Comparison of ENCODE assay signal across 8 cellular contexts in the genomic region with DNA sequence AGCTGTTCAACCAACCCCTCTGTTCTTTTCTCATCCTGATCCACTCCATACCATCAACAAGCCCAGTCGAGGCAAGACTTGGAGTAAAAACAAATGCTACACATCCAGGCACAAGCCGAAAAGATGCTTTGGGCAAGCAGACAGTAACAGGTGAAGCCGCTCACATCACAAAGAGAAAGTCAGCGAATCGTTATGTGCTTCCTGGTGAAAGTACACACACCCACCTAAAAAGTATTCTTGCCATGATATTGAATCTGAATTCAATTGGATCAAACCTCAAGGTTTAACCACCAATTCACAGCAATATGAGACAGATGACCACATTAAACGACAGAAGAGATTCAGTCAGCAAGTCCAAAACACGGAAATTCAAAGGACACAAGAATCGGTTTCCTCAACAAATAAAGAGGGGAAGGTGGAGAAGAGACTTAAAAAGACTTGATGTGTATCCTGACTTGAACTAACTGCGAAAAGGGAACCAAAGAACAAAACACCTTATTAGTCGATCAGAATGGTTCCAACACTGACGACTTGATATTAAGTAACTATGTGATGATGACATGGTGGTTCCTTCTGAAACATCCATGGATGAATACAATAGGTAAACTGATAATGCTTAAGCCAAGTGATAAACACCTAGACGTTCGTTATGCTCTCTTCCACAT. TPM values are rescaled to one million over a fixed set of nuclear protein-coding genes. Genes with fewer than 3 reads are reported as not detected.
A peak's percentile ranks its signal among the peaks of the same experiment; 100 is the strongest.
DNase-seq lines count a peak whose midpoint lies in the region; ATAC-seq, FAIRE-seq and TF ChIP-seq lines count a peak whose summit lies in the region.

No MANE protein-coding gene starts in this region.

- peaks cover 17% of the 10 kb centered on the region for H3K4me1 ChIP-seq in astrocyte (ENCODE audit: insufficient read depth, low read length)

- no peak for ATAC-seq in stimulated activated memory B cell treated with anti-CD40 and anti-IgM and Interleukin-4, amounts not matched to agents 10 μg/mL and 1 μg/mL and 100 μg/mL, for 72 hours
- no peak for ATAC-seq in HG02588 (IDR thresholded peaks at IDR 0.05; ENCODE audit: unreplicated experiment)
- no peak for ATAC-seq in GM21360 (IDR thresholded peaks at IDR 0.05; ENCODE audit: unreplicated experiment)

- FAIRE-seq in astrocyte (lab: Jason Lieb, UNC) = no peak

- no peaks in the 10 kb centered on the region for H3K27me3 ChIP-seq in astrocyte (ENCODE audit: insufficient read depth, low read length)

- H3K36me3 ChIP-seq in astrocyte (ENCODE audit: insufficient read depth, low read length) = no peaks in the 10 kb centered on the region

- H3K36me3 Mint-ChIP-seq in astrocyte (ENCODE audit: low read depth, unreplicated experiment) = no peaks in the 10 kb centered on the region
- peaks cover 6% of the 10 kb centered on the region for H3K36me3 Mint-ChIP-seq in stimulated activated memory B cell treated with anti-CD40 and anti-IgM and Interleukin-4, amounts not matched to agents 10 μg/mL and 1 μg/mL and 100 μg/mL, for 72 hours

- H4K20me1 ChIP-seq in astrocyte (ENCODE audit: insufficient read depth, low read length) = peaks cover 26% of the 10 kb centered on the region

- peak overlapping the region; percentile 84 for H3K4me3 ChIP-seq in astrocyte (ENCODE audit: insufficient read depth, low read depth, low read length)

- H3K79me2 ChIP-seq in astrocyte (ENCODE audit: insufficient read depth, low read length) = peaks cover 48% of the 10 kb centered on the region

- peak overlapping the region; percentile 97 for H2AFZ ChIP-seq in astrocyte (ENCODE audit: low read depth, low read length)

- peak overlapping the region; percentile 97 for H3K9ac ChIP-seq in astrocyte (ENCODE audit: low read length)

- H3K9me3 Mint-ChIP-seq in astrocyte (ENCODE audit: unreplicated experiment) = no peaks in the 10 kb centered on the region
- peaks cover 5% of the 10 kb centered on the region for H3K9me3 Mint-ChIP-seq in stimulated activated memory B cell treated with anti-CD40 and anti-IgM and Interleukin-4, amounts not matched to agents 10 μg/mL and 1 μg/mL and 100 μg/mL, for 72 hours

- no peaks in the 10 kb centered on the region for H3K27me3 Mint-ChIP-seq in astrocyte (ENCODE audit: low read depth, unreplicated experiment)
- H3K27me3 Mint-ChIP-seq in stimulated activated memory B cell treated with anti-CD40 and anti-IgM and Interleukin-4, amounts not matched to agents 10 μg/mL and 1 μg/mL and 100 μg/mL, for 72 hours = peaks cover 15% of the 10 kb centered on the region

- H3K4me2 ChIP-seq in astrocyte (ENCODE audit: low read length) = peak overlapping the region; percentile 84

- H3K4me3 Mint-ChIP-seq in astrocyte (ENCODE audit: unreplicated experiment) = peak overlapping the region; percentile 96
- H3K4me3 Mint-ChIP-seq in stimulated activated memory B cell treated with anti-CD40 and anti-IgM and Interleukin-4, amounts not matched to agents 10 μg/mL and 1 μg/mL and 100 μg/mL, for 72 hours = peak overlapping the region; percentile 96

- DNase-seq in stimulated activated CD4-positive, alpha-beta T cell treated with anti-CD3 and anti-CD28 coated beads, Interleukin-4, amount 100 ng/mL, for 24 hours = peak; percentile 26
- DNase-seq in stimulated activated CD4-positive, alpha-beta T cell treated with anti-CD3 and anti-CD28 coated beads, Interleukin-4, amount 100 ng/mL, for 1 hour = no peak
- peak; percentile 25 for DNase-seq in NCI-H345 treated with DMSO at 0.1 percent for 48 hours (lab: John Stamatoyannopoulos, UW; ENCODE audit: unreplicated experiment)
- DNase-seq in astrocyte (ENCODE audit: low read depth) = peak; percentile 15
- peak; percentile 23 for DNase-seq in iris pigment epithelial cell (ENCODE audit: low read depth)

- H3K27ac ChIP-seq in astrocyte (ENCODE audit: low read depth, low read length) = peak overlapping the region; percentile 99

- H3K9me3 ChIP-seq in astrocyte (ENCODE audit: insufficient read depth, low read depth, low read length) = no peaks in the 10 kb centered on the region

- H3K4me1 Mint-ChIP-seq in astrocyte (ENCODE audit: low read depth, unreplicated experiment) = peaks cover 22% of the 10 kb centered on the region
- peaks cover 32% of the 10 kb centered on the region for H3K4me1 Mint-ChIP-seq in stimulated activated memory B cell treated with anti-CD40 and anti-IgM and Interleukin-4, amounts not matched to agents 10 μg/mL and 1 μg/mL and 100 μg/mL, for 72 hours

- TF ChIP-seq CTCF in astrocyte (IDR thresholded peaks at IDR 0.05; ENCODE audit: insufficient read depth, low read depth, low read length) = no peak

- peak overlapping the region; percentile 99 for H3K27ac Mint-ChIP-seq in astrocyte (ENCODE audit: unreplicated experiment)
- H3K27ac Mint-ChIP-seq in stimulated activated memory B cell treated with anti-CD40 and anti-IgM and Interleukin-4, amounts not matched to agents 10 μg/mL and 1 μg/mL and 100 μg/mL, for 72 hours = peak overlapping the region; percentile 98

RNA-seq across cellular contexts. Expression of gene TTC32, which starts 1.1 kb away (rescaled TPM):
- total RNA-seq in astrocyte = 3.9 and 4.2 TPM in 2 replicates
